Comparison of ENCODE assay signal across 11 cellular contexts in the genomic region with DNA sequence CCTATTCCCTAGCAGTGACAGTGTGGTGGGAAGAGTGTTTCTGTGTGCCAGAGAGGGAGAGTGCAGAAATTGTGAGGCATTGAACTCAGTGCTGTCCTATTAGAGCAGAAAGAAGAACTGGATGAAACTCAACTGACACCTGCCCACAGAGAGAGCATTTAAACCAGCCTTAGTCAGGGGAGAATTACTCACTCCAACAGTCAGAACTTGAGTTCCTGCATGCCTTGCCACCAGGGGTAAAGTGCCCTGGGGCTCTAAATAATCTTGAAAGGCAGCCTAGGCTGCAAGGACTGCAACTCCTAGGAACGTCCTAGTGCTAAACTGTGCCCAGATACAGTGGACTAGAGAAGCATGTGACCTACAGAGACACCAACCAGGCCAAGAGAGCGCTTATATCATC.
DNase-seq lines count a peak whose midpoint lies in the region; ATAC-seq lines count a peak whose summit lies in the region.
"Had no signal": no experiment of that assay in that cellular context is flagged by ENCODE, and none has a peak within 500 bp of the region (broad histone marks: within the 10 kb centered on the region; RNA-seq: fewer than 3 reads in every experiment).

No MANE protein-coding gene starts in this region.

- H3K9me3 Mint-ChIP-seq in stimulated activated naive CD8-positive, alpha-beta T cell treated with anti-CD3 and anti-CD28 coated beads, Interleukin-15, amount 100 ng/mL, for 72 hours = peaks cover 0 to 4% of the 10 kb centered on the region in 2 donors

- H3K27ac Mint-ChIP-seq in stimulated activated naive CD8-positive, alpha-beta T cell treated with anti-CD3 and anti-CD28 coated beads, Interleukin-15, amount 100 ng/mL, for 72 hours = no peak overlapping the region

- ATAC-seq in HG03066 (IDR thresholded peaks at IDR 0.05; ENCODE audit: low read depth, unreplicated experiment) (peak; percentile 81), HG02938 (IDR thresholded peaks at IDR 0.05; ENCODE audit: unreplicated experiment) (no peak), GM19035 (IDR thresholded peaks at IDR 0.05; ENCODE audit: unreplicated experiment) (no peak)
- peak; percentile 92 for ATAC-seq in stimulated activated naive CD8-positive, alpha-beta T cell treated with anti-CD3 and anti-CD28 coated beads, Interleukin-15, amount 100 ng/mL, for 72 hours

- H3K4me1 Mint-ChIP-seq in stimulated activated naive CD8-positive, alpha-beta T cell treated with anti-CD3 and anti-CD28 coated beads, Interleukin-15, amount 100 ng/mL, for 72 hours = peaks cover 18% of the 10 kb centered on the region

- H3K4me3 Mint-ChIP-seq in stimulated activated naive CD8-positive, alpha-beta T cell treated with anti-CD3 and anti-CD28 coated beads, Interleukin-15, amount 100 ng/mL, for 72 hours = no peak overlapping the region

- peak; percentile 32 for DNase-seq in stimulated activated CD4-positive, alpha-beta T cell treated with anti-CD3 and anti-CD28 coated beads, Interleukin-15, amount 100 ng/mL, for 24 hours
- no peak for DNase-seq in stimulated activated CD4-positive, alpha-beta T cell treated with anti-CD3 and anti-CD28 coated beads, Interleukin-4, amount 100 ng/mL, for 4 hours
- DNase-seq in activated naive CD4-positive, alpha-beta T cell treated with Interleukin-2 at 50 U/mL for 16 hours = peak; percentile 17
- DNase-seq in stimulated activated naive CD8-positive, alpha-beta T cell treated with anti-CD3 and anti-CD28 coated beads, Interleukin-15, amount 100 ng/mL, for 72 hours = no peak
- DNase-seq in RPMI8226 = no peak
- DNase-seq: activated CD4-positive, alpha-beta T cell treated with anti-CD3 and anti-CD28 coated beads, Interleukin-2, amount 50 U/mL, for 4 hours; NCI-H1105 treated with DMSO at 0.1 percent for 48 hours; substantia nigra had no signal

- H3K27me3 Mint-ChIP-seq in stimulated activated naive CD8-positive, alpha-beta T cell treated with anti-CD3 and anti-CD28 coated beads, Interleukin-15, amount 100 ng/mL, for 72 hours = no peaks in the 10 kb centered on the region

Comparison
In these comparisons a context has a peak if more than half of its experiments do, and no peak if none do; other contexts are left out.
1. DNase-seq: peak in stimulated activated CD4-positive, alpha-beta T cell treated with anti-CD3 and anti-CD28 coated beads, Interleukin-15, amount 100 ng/mL, for 24 hours (single experiment) and activated naive CD4-positive, alpha-beta T cell treated with Interleukin-2 at 50 U/mL for 16 hours (single experiment); none in stimulated activated CD4-positive, alpha-beta T cell treated with anti-CD3 and anti-CD28 coated beads, Interleukin-4, amount 100 ng/mL, for 4 hours (0 of 2), stimulated activated naive CD8-positive, alpha-beta T cell treated with anti-CD3 and anti-CD28 coated beads, Interleukin-15, amount 100 ng/mL, for 72 hours (0 of 2) and RPMI8226 (single experiment).
2. ATAC-seq: peak in HG03066 (single experiment) and stimulated activated naive CD8-positive, alpha-beta T cell treated with anti-CD3 and anti-CD28 coated beads, Interleukin-15, amount 100 ng/mL, for 72 hours (single experiment); none in HG02938 (single experiment) and GM19035 (single experiment).